In genomic region chr19:32017341-32017948, GRCh38 we compare ENCODE assay signal across 31 cellular contexts.
DNase-seq lines count a peak whose midpoint lies in the region; ATAC-seq, FAIRE-seq and TF ChIP-seq lines count a peak whose summit lies in the region.
"Had no signal": no experiment of that assay in that cellular context is flagged by ENCODE, and none has a peak within 500 bp of the region (broad histone marks: within the 10 kb centered on the region; RNA-seq: fewer than 3 reads in every experiment).

No MANE protein-coding gene starts in this region.

- no peaks in the 10 kb centered on the region for H3K9me3 ChIP-seq in right atrium auricular region
- H3K9me3 ChIP-seq: ascending aorta, gastroesophageal sphincter, mucosa of descending colon, pancreas, Peyer's patch, SJCRH30, tibial artery had no signal

- peak; percentile 5 for DNase-seq in RPMI7951 (ENCODE audit: low read depth)
- peak; percentile 11 for DNase-seq in non-pigmented ciliary epithelial cell (ENCODE audit: low read depth)
- no peak for DNase-seq in left ventricle myocardium superior
- no peak for DNase-seq in activated CD4-positive, alpha-beta T cell treated with anti-CD3 and anti-CD28 coated beads for 48 hours
- DNase-seq in right atrium auricular region (ENCODE audit: low spot score) = no peak
- DNase-seq: activated CD4-positive, alpha-beta T cell treated with anti-CD3 and anti-CD28 coated beads for 4 hours; activated CD8-positive, alpha-beta memory T cell treated with anti-CD3 and anti-CD28 coated beads for 24 hours; activated gamma-delta T cell; activated naive CD8-positive, alpha-beta T cell treated with anti-CD3 and anti-CD28 coated beads, Interleukin-2, amount 10 ng/mL, durations not matched to agents 7 days and 5 days; activated T-cell treated with anti-CD3 and anti-CD28 coated beads, Interleukin-2, amount 50 U/mL, for 1 hour; DMS79; GDM1; HCEC 1CT; Kasumi-1; mucosa of descending colon; NCI-H446 treated with DMSO at 0.1 percent for 48 hours; NCI-H774; pancreas; Peyer's patch; retina; stimulated activated CD4-positive, alpha-beta T cell treated with anti-CD3 and anti-CD28 coated beads, Interleukin-4, amount 100 ng/mL, for 1 hour; T-cell; tibial artery; WERI-Rb-1 had no signal

- peak; percentile 91 for FAIRE-seq in endometrium (lab: Jason Lieb, UNC)
- FAIRE-seq: pancreas had no signal

- H3K36me3 ChIP-seq in right atrium auricular region = no peaks in the 10 kb centered on the region
- H3K36me3 ChIP-seq: ascending aorta, gastroesophageal sphincter, pancreas, Peyer's patch, SJCRH30, tibial artery, WERI-Rb-1 had no signal

- intact Hi-C loops in left ventricle myocardium superior (cut with micrococcal nuclease) = no loop called here

- H3K27ac ChIP-seq in right atrium auricular region = no peak overlapping the region
- H3K27ac ChIP-seq: ascending aorta, gastroesophageal sphincter, pancreas, Peyer's patch, SJCRH30, tibial artery, WERI-Rb-1 had no signal

- no peak overlapping the region for H3K4me3 ChIP-seq in right atrium auricular region
- H3K4me3 ChIP-seq: ascending aorta, gastroesophageal sphincter, lung, mucosa of descending colon, pancreas, Peyer's patch, SJCRH30, tibial artery had no signal

- TF ChIP-seq CTCF in right atrium auricular region (IDR thresholded peaks at IDR 0.05) = no peak

- ATAC-seq in left ventricle myocardium superior (no peak), HG02642 (IDR thresholded peaks at IDR 0.05; ENCODE audit: poor library complexity, unreplicated experiment) (no peak)
- ATAC-seq: gastroesophageal sphincter; mucosa of descending colon; natural killer cell treated with Interleukin-12 subunit alpha and Interleukin-12 subunit beta and Interleukin-15 and Interleukin-18, amount 100 ng/mL, for 72 hours; pancreas; T-cell had no signal

- no peaks in the 10 kb centered on the region for H3K27me3 ChIP-seq in right atrium auricular region
- H3K27me3 ChIP-seq: ascending aorta, gastroesophageal sphincter, Peyer's patch, SJCRH30, tibial artery had no signal

- no peaks in the 10 kb centered on the region for H3K4me1 ChIP-seq in right atrium auricular region
- H3K4me1 ChIP-seq: ascending aorta, gastroesophageal sphincter, pancreas, tibial artery had no signal

Comparison
In these comparisons a context has a peak if more than half of its experiments do, and no peak if none do; other contexts are left out.
1. DNase-seq: peak in RPMI7951 (single experiment) and non-pigmented ciliary epithelial cell (single experiment); none in left ventricle myocardium superior (single experiment), activated CD4-positive, alpha-beta T cell treated with anti-CD3 and anti-CD28 coated beads for 48 hours (single experiment) and right atrium auricular region (single experiment).